Comparison of ENCODE assay signal across 2 cellular contexts in genomic region chr15:70016511-70016994, GRCh38.
TF ChIP-seq lines count a peak whose summit lies in the region.

No MANE protein-coding gene starts in this region.

TF ChIP-seq in GM23338, 12 proteins besides CTCF, POLR2A, EP300 and RAD21:
- TF ChIP-seq ZNF114 (CRISPR knock-in tag; IDR thresholded peaks at IDR 0.05) (no peak), NANOG (IDR thresholded peaks at IDR 0.05; ENCODE audit: borderline replicate concordance) (no peak), EZH2phosphoT487 (IDR thresholded peaks at IDR 0.05; ENCODE audit: unreplicated experiment) (no peak), STAT1 (IDR thresholded peaks at IDR 0.05; ENCODE audit: unreplicated experiment) (no peak), EZH2 (IDR thresholded peaks at IDR 0.05; ENCODE audit: low read depth, unreplicated experiment) (no peak), ZNF462 (CRISPR knock-in tag; IDR thresholded peaks at IDR 0.05) (no peak), ZNF331 (CRISPR knock-in tag; IDR thresholded peaks at IDR 0.05; ENCODE audit: low read depth) (no peak), ETS1 (IDR thresholded peaks at IDR 0.05) (no peak), POLR2AphosphoS5 (IDR thresholded peaks at IDR 0.05; ENCODE audit: low read depth) (no peak), CREB1 (CRISPR knock-in tag; IDR thresholded peaks at IDR 0.05; ENCODE audit: low read depth) (no peak), JUNB (IDR thresholded peaks at IDR 0.05; ENCODE audit: unreplicated experiment) (no peak), REST (IDR thresholded peaks at IDR 0.05; ENCODE audit: unreplicated experiment) (no peak)

TF ChIP-seq in H1, 55 proteins besides CTCF, POLR2A, EP300 and RAD21:
- TF ChIP-seq ATF2 (IDR thresholded peaks at IDR 0.05; ENCODE audit: low read length) = no peak
- TF ChIP-seq NRF1 (IDR thresholded peaks at IDR 0.05; ENCODE audit: low read depth, low read length) = no peak
- TF ChIP-seq CHD1 (IDR thresholded peaks at IDR 0.05; ENCODE audit: low read depth, low read length) = no peak
- no peak for TF ChIP-seq SAP30 (IDR thresholded peaks at IDR 0.05; ENCODE audit: insufficient read depth, insufficient replicate concordance, low read length)
- no peak for TF ChIP-seq JUND (IDR thresholded peaks at IDR 0.05; ENCODE audit: low read length)
- TF ChIP-seq, protein P1, sequence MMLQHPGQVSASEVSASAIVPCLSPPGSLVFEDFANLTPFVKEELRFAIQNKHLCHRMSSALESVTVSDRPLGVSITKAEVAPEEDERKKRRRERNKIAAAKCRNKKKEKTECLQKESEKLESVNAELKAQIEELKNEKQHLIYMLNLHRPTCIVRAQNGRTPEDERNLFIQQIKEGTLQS (IDR thresholded peaks at IDR 0.05; ENCODE audit: insufficient read depth, low read depth, low read length) = no peak
- TF ChIP-seq, protein P2, sequence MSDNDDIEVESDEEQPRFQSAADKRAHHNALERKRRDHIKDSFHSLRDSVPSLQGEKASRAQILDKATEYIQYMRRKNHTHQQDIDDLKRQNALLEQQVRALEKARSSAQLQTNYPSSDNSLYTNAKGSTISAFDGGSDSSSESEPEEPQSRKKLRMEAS (IDR thresholded peaks at IDR 0.05) = no peak
- no peak for TF ChIP-seq EZH2 (IDR thresholded peaks at IDR 0.05; ENCODE audit: low read depth, low read length, severe bottlenecking)
- TF ChIP-seq SIX5 (IDR thresholded peaks at IDR 0.05; ENCODE audit: low read depth, low read length) = no peak
- TF ChIP-seq YY1 (IDR thresholded peaks at IDR 0.05; ENCODE audit: low read depth, low read length) = no peak
- TF ChIP-seq, protein P3, sequence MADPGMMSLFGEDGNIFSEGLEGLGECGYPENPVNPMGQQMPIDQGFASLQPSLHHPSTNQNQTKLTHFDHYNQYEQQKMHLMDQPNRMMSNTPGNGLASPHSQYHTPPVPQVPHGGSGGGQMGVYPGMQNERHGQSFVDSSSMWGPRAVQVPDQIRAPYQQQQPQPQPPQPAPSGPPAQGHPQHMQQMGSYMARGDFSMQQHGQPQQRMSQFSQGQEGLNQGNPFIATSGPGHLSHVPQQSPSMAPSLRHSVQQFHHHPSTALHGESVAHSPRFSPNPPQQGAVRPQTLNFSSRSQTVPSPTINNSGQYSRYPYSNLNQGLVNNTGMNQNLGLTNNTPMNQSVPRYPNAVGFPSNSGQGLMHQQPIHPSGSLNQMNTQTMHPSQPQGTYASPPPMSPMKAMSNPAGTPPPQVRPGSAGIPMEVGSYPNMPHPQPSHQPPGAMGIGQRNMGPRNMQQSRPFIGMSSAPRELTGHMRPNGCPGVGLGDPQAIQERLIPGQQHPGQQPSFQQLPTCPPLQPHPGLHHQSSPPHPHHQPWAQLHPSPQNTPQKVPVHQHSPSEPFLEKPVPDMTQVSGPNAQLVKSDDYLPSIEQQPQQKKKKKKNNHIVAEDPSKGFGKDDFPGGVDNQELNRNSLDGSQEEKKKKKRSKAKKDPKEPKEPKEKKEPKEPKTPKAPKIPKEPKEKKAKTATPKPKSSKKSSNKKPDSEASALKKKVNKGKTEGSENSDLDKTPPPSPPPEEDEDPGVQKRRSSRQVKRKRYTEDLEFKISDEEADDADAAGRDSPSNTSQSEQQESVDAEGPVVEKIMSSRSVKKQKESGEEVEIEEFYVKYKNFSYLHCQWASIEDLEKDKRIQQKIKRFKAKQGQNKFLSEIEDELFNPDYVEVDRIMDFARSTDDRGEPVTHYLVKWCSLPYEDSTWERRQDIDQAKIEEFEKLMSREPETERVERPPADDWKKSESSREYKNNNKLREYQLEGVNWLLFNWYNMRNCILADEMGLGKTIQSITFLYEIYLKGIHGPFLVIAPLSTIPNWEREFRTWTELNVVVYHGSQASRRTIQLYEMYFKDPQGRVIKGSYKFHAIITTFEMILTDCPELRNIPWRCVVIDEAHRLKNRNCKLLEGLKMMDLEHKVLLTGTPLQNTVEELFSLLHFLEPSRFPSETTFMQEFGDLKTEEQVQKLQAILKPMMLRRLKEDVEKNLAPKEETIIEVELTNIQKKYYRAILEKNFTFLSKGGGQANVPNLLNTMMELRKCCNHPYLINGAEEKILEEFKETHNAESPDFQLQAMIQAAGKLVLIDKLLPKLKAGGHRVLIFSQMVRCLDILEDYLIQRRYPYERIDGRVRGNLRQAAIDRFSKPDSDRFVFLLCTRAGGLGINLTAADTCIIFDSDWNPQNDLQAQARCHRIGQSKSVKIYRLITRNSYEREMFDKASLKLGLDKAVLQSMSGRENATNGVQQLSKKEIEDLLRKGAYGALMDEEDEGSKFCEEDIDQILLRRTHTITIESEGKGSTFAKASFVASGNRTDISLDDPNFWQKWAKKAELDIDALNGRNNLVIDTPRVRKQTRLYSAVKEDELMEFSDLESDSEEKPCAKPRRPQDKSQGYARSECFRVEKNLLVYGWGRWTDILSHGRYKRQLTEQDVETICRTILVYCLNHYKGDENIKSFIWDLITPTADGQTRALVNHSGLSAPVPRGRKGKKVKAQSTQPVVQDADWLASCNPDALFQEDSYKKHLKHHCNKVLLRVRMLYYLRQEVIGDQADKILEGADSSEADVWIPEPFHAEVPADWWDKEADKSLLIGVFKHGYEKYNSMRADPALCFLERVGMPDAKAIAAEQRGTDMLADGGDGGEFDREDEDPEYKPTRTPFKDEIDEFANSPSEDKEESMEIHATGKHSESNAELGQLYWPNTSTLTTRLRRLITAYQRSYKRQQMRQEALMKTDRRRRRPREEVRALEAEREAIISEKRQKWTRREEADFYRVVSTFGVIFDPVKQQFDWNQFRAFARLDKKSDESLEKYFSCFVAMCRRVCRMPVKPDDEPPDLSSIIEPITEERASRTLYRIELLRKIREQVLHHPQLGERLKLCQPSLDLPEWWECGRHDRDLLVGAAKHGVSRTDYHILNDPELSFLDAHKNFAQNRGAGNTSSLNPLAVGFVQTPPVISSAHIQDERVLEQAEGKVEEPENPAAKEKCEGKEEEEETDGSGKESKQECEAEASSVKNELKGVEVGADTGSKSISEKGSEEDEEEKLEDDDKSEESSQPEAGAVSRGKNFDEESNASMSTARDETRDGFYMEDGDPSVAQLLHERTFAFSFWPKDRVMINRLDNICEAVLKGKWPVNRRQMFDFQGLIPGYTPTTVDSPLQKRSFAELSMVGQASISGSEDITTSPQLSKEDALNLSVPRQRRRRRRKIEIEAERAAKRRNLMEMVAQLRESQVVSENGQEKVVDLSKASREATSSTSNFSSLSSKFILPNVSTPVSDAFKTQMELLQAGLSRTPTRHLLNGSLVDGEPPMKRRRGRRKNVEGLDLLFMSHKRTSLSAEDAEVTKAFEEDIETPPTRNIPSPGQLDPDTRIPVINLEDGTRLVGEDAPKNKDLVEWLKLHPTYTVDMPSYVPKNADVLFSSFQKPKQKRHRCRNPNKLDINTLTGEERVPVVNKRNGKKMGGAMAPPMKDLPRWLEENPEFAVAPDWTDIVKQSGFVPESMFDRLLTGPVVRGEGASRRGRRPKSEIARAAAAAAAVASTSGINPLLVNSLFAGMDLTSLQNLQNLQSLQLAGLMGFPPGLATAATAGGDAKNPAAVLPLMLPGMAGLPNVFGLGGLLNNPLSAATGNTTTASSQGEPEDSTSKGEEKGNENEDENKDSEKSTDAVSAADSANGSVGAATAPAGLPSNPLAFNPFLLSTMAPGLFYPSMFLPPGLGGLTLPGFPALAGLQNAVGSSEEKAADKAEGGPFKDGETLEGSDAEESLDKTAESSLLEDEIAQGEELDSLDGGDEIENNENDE (IDR thresholded peaks at IDR 0.05; ENCODE audit: insufficient replicate concordance, low read length) = no peak
- TF ChIP-seq BCL11A (IDR thresholded peaks at IDR 0.05; ENCODE audit: low read depth in 2 of 2, low read length in 2 of 2) = no peak
- no peak for TF ChIP-seq GTF2F1 (IDR thresholded peaks at IDR 0.05; ENCODE audit: borderline replicate concordance, low read depth, low read length)
- no peak for TF ChIP-seq SUZ12 (IDR thresholded peaks at IDR 0.05; ENCODE audit: low read length)
- no peak for TF ChIP-seq NANOG (IDR thresholded peaks at IDR 0.05; ENCODE audit: insufficient read depth, low read depth, low read length, poor library complexity, severe bottlenecking)
- no peak for TF ChIP-seq SRF (IDR thresholded peaks at IDR 0.05; ENCODE audit: low read depth, low read length)
- TF ChIP-seq, protein P4, sequence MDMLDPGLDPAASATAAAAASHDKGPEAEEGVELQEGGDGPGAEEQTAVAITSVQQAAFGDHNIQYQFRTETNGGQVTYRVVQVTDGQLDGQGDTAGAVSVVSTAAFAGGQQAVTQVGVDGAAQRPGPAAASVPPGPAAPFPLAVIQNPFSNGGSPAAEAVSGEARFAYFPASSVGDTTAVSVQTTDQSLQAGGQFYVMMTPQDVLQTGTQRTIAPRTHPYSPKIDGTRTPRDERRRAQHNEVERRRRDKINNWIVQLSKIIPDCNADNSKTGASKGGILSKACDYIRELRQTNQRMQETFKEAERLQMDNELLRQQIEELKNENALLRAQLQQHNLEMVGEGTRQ (IDR thresholded peaks at IDR 0.05; ENCODE audit: low read length) = no peak
